In the genomic region with DNA sequence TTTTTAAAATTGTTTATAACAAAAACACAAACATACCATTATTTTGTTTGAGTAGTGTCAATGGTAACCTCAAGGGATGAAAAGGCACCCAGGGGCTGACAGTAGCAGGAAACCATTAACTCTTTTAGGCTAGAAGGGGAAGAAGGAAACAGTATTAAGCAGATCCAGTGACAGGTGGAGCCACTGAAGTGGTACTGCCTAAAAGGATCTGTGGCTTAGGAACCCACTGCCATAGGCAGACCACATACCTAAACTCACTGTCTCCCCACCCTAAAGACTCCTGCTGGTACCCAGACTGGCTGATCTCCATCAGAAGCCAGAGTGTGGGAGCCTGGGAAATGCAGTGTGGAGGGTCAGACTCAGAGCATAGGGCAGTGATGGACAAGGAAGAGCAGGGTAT, we compare ENCODE assay signal across 23 cellular contexts. TPM values are rescaled to one million over a fixed set of nuclear protein-coding genes. Genes with fewer than 3 reads are reported as not detected.
"Had no signal": no experiment of that assay in that cellular context is flagged by ENCODE, and none has a peak within 500 bp of the region (broad histone marks: within the 10 kb centered on the region; RNA-seq: fewer than 3 reads in every experiment).

No MANE protein-coding gene starts in this region.

- H3K36me3 ChIP-seq: adrenal gland, breast epithelium, esophagus squamous epithelium, ovary, suprapubic skin, transverse colon, uterus had no signal

- H3K27me3 ChIP-seq: adrenal gland, breast epithelium, esophagus squamous epithelium, ovary, suprapubic skin, transverse colon, uterus had no signal

- H3K4me1 Mint-ChIP-seq: naive B cell had no signal

- H3K27ac ChIP-seq: adrenal gland, breast epithelium, esophagus squamous epithelium, ovary, psoas muscle, suprapubic skin, transverse colon, uterus had no signal

- H3K27me3 Mint-ChIP-seq: activated naive CD4-positive, alpha-beta T cell treated with anti-CD3 and anti-CD28 coated beads, Interleukin-2, amount 10 ng/mL, durations not matched to agents 7 days and 5 days; memory B cell; naive B cell; stimulated activated naive CD8-positive, alpha-beta T cell treated with anti-CD3 and anti-CD28 coated beads, Interleukin-15, amount 100 ng/mL, for 72 hours had no signal

- H3K4me1 ChIP-seq: adrenal gland, breast epithelium, esophagus squamous epithelium, psoas muscle, suprapubic skin, transverse colon, uterus had no signal

- ATAC-seq: activated CD4-positive, CD25-positive, alpha-beta regulatory T cell treated with anti-CD3 and anti-CD28 coated beads, Interleukin-2, amount 50 U/mL, for 24 hours; psoas muscle; right cardiac atrium had no signal

- H3K27ac Mint-ChIP-seq: activated T-helper 2 cell treated with anti-CD3 and anti-CD28 coated beads, Interferon-gamma antibody, Interleukin-2, Interleukin-4, amounts not matched to agents 10 μg/mL and 5 μg/mL and 100 μg/mL, durations not matched to agents 14 hours and 24 hours and 36 hours; memory B cell; naive B cell; stimulated activated naive CD8-positive, alpha-beta T cell treated with anti-CD3 and anti-CD28 coated beads, Interleukin-15, amount 100 ng/mL, for 72 hours had no signal

- DNase-seq: activated CD4-positive, alpha-beta T cell treated with anti-CD3 and anti-CD28 coated beads, Interleukin-2, amount 50 U/mL, for 1 hour; activated naive CD4-positive, alpha-beta T cell treated with anti-CD3 and anti-CD28 coated beads, Interleukin-2, amount 10 ng/mL, durations not matched to agents 7 days and 5 days; activated T-cell treated with anti-CD3 and anti-CD28 coated beads for 4 hours; adrenal gland; effector CD4-positive, alpha-beta T cell; esophagus squamous epithelium; mucosa of descending colon; naive B cell; ovary; psoas muscle; right cardiac atrium; stimulated activated naive CD8-positive, alpha-beta T cell treated with anti-CD3 and anti-CD28 coated beads, Interleukin-15, amount 100 ng/mL, for 72 hours; transverse colon; uterus had no signal

- H3K4me3 Mint-ChIP-seq: activated naive CD4-positive, alpha-beta T cell treated with anti-CD3 and anti-CD28 coated beads, Interleukin-2, amount 10 ng/mL, durations not matched to agents 7 days and 5 days; memory B cell; naive B cell had no signal

- H3K9me3 Mint-ChIP-seq: activated T-helper 2 cell treated with anti-CD3 and anti-CD28 coated beads, Interferon-gamma antibody, Interleukin-2, Interleukin-4, amounts not matched to agents 10 μg/mL and 5 μg/mL and 100 μg/mL, durations not matched to agents 14 hours and 24 hours and 36 hours; memory B cell; stimulated activated naive CD8-positive, alpha-beta T cell treated with anti-CD3 and anti-CD28 coated beads, Interleukin-15, amount 100 ng/mL, for 72 hours had no signal

- H3K9me3 ChIP-seq: adrenal gland, breast epithelium, esophagus squamous epithelium, mucosa of descending colon, ovary, psoas muscle, suprapubic skin, transverse colon, uterus had no signal

- H3K4me3 ChIP-seq: adrenal gland, breast epithelium, esophagus squamous epithelium, mucosa of descending colon, ovary, psoas muscle, suprapubic skin, transverse colon, uterus had no signal

RNA-seq across cellular contexts. Expression of gene RLN1, which starts 13.5 kb away (rescaled TPM):
- total RNA-seq: adrenal gland, astrocyte, endothelial cell of umbilical vein, esophagus squamous epithelium, suprapubic skin had no signal
- polyA plus RNA-seq: adrenal gland, endothelial cell of umbilical vein, liver had no signal

RNA-seq across cellular contexts. Expression of gene RLN2, which starts 21.7 kb away (rescaled TPM):
- total RNA-seq: endothelial cell of umbilical vein, esophagus squamous epithelium, psoas muscle, skeletal muscle tissue, suprapubic skin, transverse colon had no signal
- polyA plus RNA-seq: adrenal gland, liver had no signal
